Comparison of ENCODE assay signal across 1 cellular context in the genomic region with DNA sequence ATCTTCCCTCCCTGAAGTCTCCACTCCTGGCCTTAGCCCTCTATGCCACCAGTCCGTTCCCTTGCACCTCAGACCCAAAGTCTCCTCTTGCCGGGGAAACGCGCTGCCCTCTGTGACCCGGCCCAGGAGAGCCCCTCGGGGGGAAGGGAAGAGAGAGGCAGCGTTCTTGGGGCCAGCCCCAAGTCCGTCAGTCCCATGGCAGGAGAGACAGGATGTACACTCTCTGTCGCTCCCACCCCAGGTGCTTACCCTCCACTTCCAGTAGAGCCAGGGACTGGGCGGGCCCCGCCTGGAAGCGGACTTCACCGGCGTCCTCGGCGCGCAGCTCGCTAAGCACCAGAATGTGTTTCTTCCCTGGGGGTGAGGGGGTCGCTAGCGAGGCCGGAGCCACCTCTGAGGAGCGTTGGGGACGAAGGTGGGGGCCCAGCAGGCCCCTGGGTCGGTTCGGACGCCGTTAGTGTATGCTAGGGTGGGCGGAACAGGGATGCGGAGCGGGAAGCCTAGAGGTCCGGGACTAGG.
TF ChIP-seq lines count a peak whose summit lies in the region.

No MANE protein-coding gene starts in this region.

TF ChIP-seq in HepG2, 621 proteins besides CTCF, POLR2A, EP300 and RAD21 (continued from another document and continues in another):
- TF ChIP-seq ARID4A (CRISPR knock-in tag; IDR thresholded peaks at IDR 0.05; ENCODE audit: borderline replicate concordance) = no peak
- TF ChIP-seq PAF1 (CRISPR knock-in tag; IDR thresholded peaks at IDR 0.05) = no peak
- TF ChIP-seq SAP130 (CRISPR knock-in tag; IDR thresholded peaks at IDR 0.05; ENCODE audit: low read depth) = no peak
- TF ChIP-seq CCAR2 (optimal IDR thresholded peaks at IDR 0.05; ENCODE audit: low read depth, low read length) = no peak
- TF ChIP-seq U2AF2 (IDR thresholded peaks at IDR 0.05; ENCODE audit: low read depth, low read length) = no peak
- 0 out of 2 replicates have a peak, but pooled peaks have one; percentile 12 for TF ChIP-seq ZNF788 (CRISPR knock-in tag; IDR thresholded peaks at IDR 0.05; ENCODE audit: borderline replicate concordance)
- no peak for TF ChIP-seq MAFK (conservative IDR thresholded peaks at IDR 0.05 in 1 of 2, IDR thresholded peaks at IDR 0.05 in 1 of 2; ENCODE audit: low read length in 2 of 2)
- no peak for TF ChIP-seq BCL3 (CRISPR knock-in tag; IDR thresholded peaks at IDR 0.05)
- no peak; the same call in 1 of the 2 replicates for TF ChIP-seq PHF21A (CRISPR knock-in tag; IDR thresholded peaks at IDR 0.05)
- TF ChIP-seq ZFAT (CRISPR knock-in tag; conservative IDR thresholded peaks at IDR 0.05) = no peak
- TF ChIP-seq, protein P1, sequence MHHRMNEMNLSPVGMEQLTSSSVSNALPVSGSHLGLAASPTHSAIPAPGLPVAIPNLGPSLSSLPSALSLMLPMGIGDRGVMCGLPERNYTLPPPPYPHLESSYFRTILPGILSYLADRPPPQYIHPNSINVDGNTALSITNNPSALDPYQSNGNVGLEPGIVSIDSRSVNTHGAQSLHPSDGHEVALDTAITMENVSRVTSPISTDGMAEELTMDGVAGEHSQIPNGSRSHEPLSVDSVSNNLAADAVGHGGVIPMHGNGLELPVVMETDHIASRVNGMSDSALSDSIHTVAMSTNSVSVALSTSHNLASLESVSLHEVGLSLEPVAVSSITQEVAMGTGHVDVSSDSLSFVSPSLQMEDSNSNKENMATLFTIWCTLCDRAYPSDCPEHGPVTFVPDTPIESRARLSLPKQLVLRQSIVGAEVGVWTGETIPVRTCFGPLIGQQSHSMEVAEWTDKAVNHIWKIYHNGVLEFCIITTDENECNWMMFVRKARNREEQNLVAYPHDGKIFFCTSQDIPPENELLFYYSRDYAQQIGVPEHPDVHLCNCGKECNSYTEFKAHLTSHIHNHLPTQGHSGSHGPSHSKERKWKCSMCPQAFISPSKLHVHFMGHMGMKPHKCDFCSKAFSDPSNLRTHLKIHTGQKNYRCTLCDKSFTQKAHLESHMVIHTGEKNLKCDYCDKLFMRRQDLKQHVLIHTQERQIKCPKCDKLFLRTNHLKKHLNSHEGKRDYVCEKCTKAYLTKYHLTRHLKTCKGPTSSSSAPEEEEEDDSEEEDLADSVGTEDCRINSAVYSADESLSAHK (CRISPR knock-in tag; IDR thresholded peaks at IDR 0.05; ENCODE audit: borderline replicate concordance) = no peak
- no peak for TF ChIP-seq ZNF34 (CRISPR knock-in tag; IDR thresholded peaks at IDR 0.05; ENCODE audit: borderline replicate concordance)
- no peak for TF ChIP-seq NFYB (CRISPR knock-in tag; IDR thresholded peaks at IDR 0.05)
- TF ChIP-seq RBAK (CRISPR knock-in tag; IDR thresholded peaks at IDR 0.05) = no peak
- peak; percentile 74; the same call in 1 of the 2 replicates for TF ChIP-seq SNAPC2 (CRISPR knock-in tag; IDR thresholded peaks at IDR 0.05)
- TF ChIP-seq, protein P2, sequence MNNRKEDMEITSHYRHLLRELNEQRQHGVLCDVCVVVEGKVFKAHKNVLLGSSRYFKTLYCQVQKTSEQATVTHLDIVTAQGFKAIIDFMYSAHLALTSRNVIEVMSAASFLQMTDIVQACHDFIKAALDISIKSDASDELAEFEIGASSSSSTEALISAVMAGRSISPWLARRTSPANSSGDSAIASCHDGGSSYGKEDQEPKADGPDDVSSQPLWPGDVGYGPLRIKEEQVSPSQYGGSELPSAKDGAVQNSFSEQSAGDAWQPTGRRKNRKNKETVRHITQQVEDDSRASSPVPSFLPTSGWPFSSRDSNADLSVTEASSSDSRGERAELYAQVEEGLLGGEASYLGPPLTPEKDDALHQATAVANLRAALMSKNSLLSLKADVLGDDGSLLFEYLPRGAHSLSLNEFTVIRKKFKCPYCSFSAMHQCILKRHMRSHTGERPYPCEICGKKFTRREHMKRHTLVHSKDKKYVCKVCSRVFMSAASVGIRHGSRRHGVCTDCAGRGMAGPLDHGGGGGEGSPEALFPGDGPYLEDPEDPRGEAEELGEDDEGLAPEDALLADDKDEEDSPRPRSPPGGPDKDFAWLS (CRISPR knock-in tag; IDR thresholded peaks at IDR 0.05; ENCODE audit: borderline replicate concordance) = no peak
- TF ChIP-seq FOXK2 (IDR thresholded peaks at IDR 0.05) = no peak
- TF ChIP-seq YY1 (IDR thresholded peaks at IDR 0.05; ENCODE audit: insufficient read depth, insufficient replicate concordance, low read depth, low read length) = no peak
- no peak for TF ChIP-seq NRL (CRISPR knock-in tag; IDR thresholded peaks at IDR 0.05; ENCODE audit: borderline replicate concordance)
- no peak for TF ChIP-seq ZNF7 (CRISPR knock-in tag; IDR thresholded peaks at IDR 0.05)
- TF ChIP-seq, protein P3, sequence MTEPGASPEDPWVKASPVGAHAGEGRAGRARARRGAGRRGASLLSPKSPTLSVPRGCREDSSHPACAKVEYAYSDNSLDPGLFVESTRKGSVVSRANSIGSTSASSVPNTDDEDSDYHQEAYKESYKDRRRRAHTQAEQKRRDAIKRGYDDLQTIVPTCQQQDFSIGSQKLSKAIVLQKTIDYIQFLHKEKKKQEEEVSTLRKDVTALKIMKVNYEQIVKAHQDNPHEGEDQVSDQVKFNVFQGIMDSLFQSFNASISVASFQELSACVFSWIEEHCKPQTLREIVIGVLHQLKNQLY (CRISPR knock-in tag; IDR thresholded peaks at IDR 0.05) = no peak
- no peak for TF ChIP-seq ZNF180 (CRISPR knock-in tag; IDR thresholded peaks at IDR 0.05; ENCODE audit: borderline replicate concordance, low read depth)
- TF ChIP-seq AHR (CRISPR knock-in tag; IDR thresholded peaks at IDR 0.05) = no peak
- no peak; the same call in 1 of the 2 replicates for TF ChIP-seq GTF3A (CRISPR knock-in tag; conservative IDR thresholded peaks at IDR 0.05)
- TF ChIP-seq MIER3 (CRISPR knock-in tag; IDR thresholded peaks at IDR 0.05; ENCODE audit: borderline replicate concordance) = no peak
- no peak for TF ChIP-seq SIN3A (IDR thresholded peaks at IDR 0.05; ENCODE audit: borderline replicate concordance, low read depth, low read length)
- TF ChIP-seq ZNF749 (CRISPR knock-in tag; IDR thresholded peaks at IDR 0.05; ENCODE audit: borderline replicate concordance) = no peak
- TF ChIP-seq NPAS2 (CRISPR knock-in tag; IDR thresholded peaks at IDR 0.05; ENCODE audit: borderline replicate concordance) = no peak
- TF ChIP-seq, protein P4, sequence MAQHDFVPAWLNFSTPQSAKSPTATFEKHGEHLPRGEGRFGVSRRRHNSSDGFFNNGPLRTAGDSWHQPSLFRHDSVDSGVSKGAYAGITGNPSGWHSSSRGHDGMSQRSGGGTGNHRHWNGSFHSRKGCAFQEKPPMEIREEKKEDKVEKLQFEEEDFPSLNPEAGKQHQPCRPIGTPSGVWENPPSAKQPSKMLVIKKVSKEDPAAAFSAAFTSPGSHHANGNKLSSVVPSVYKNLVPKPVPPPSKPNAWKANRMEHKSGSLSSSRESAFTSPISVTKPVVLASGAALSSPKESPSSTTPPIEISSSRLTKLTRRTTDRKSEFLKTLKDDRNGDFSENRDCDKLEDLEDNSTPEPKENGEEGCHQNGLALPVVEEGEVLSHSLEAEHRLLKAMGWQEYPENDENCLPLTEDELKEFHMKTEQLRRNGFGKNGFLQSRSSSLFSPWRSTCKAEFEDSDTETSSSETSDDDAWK (CRISPR knock-in tag; IDR thresholded peaks at IDR 0.05) = no peak
- TF ChIP-seq SMAD1 (CRISPR knock-in tag; IDR thresholded peaks at IDR 0.05; ENCODE audit: borderline replicate concordance, low read depth) = no peak
- TF ChIP-seq, protein P5, sequence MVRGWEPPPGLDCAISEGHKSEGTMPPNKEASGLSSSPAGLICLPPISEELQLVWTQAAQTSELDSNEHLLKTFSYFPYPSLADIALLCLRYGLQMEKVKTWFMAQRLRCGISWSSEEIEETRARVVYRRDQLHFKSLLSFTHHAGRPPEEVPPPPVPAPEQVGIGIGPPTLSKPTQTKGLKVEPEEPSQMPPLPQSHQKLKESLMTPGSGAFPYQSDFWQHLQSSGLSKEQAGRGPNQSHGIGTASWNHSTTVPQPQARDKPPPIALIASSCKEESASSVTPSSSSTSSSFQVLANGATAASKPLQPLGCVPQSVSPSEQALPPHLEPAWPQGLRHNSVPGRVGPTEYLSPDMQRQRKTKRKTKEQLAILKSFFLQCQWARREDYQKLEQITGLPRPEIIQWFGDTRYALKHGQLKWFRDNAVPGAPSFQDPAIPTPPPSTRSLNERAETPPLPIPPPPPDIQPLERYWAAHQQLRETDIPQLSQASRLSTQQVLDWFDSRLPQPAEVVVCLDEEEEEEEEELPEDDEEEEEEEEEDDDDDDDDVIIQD (CRISPR knock-in tag; IDR thresholded peaks at IDR 0.05; ENCODE audit: low read depth) = no peak
- TF ChIP-seq ERF (CRISPR knock-in tag; IDR thresholded peaks at IDR 0.05) = no peak
- TF ChIP-seq, protein P6, sequence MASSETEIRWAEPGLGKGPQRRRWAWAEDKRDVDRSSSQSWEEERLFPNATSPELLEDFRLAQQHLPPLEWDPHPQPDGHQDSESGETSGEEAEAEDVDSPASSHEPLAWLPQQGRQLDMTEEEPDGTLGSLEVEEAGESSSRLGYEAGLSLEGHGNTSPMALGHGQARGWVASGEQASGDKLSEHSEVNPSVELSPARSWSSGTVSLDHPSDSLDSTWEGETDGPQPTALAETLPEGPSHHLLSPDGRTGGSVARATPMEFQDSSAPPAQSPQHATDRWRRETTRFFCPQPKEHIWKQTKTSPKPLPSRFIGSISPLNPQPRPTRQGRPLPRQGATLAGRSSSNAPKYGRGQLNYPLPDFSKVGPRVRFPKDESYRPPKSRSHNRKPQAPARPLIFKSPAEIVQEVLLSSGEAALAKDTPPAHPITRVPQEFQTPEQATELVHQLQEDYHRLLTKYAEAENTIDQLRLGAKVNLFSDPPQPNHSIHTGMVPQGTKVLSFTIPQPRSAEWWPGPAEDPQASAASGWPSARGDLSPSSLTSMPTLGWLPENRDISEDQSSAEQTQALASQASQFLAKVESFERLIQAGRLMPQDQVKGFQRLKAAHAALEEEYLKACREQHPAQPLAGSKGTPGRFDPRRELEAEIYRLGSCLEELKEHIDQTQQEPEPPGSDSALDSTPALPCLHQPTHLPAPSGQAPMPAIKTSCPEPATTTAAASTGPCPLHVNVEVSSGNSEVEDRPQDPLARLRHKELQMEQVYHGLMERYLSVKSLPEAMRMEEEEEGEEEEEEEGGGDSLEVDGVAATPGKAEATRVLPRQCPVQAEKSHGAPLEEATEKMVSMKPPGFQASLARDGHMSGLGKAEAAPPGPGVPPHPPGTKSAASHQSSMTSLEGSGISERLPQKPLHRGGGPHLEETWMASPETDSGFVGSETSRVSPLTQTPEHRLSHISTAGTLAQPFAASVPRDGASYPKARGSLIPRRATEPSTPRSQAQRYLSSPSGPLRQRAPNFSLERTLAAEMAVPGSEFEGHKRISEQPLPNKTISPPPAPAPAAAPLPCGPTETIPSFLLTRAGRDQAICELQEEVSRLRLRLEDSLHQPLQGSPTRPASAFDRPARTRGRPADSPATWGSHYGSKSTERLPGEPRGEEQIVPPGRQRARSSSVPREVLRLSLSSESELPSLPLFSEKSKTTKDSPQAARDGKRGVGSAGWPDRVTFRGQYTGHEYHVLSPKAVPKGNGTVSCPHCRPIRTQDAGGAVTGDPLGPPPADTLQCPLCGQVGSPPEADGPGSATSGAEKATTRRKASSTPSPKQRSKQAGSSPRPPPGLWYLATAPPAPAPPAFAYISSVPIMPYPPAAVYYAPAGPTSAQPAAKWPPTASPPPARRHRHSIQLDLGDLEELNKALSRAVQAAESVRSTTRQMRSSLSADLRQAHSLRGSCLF (CRISPR knock-in tag; IDR thresholded peaks at IDR 0.05; ENCODE audit: borderline replicate concordance) = no peak
- no peak for TF ChIP-seq ZNF552 (CRISPR knock-in tag; IDR thresholded peaks at IDR 0.05; ENCODE audit: borderline replicate concordance)
- peak; percentile 48; the same call in 1 of the 2 replicates for TF ChIP-seq ZNF33B (CRISPR knock-in tag; IDR thresholded peaks at IDR 0.05)
- peak; percentile 51 for TF ChIP-seq ZNF350 (CRISPR knock-in tag; IDR thresholded peaks at IDR 0.05; ENCODE audit: borderline replicate concordance, low read depth)
- no peak for TF ChIP-seq IRF2 (CRISPR knock-in tag; IDR thresholded peaks at IDR 0.05)
- TF ChIP-seq REPIN1 (CRISPR knock-in tag; IDR thresholded peaks at IDR 0.05; ENCODE audit: borderline replicate concordance, low read depth) = no peak
- TF ChIP-seq, protein P7, sequence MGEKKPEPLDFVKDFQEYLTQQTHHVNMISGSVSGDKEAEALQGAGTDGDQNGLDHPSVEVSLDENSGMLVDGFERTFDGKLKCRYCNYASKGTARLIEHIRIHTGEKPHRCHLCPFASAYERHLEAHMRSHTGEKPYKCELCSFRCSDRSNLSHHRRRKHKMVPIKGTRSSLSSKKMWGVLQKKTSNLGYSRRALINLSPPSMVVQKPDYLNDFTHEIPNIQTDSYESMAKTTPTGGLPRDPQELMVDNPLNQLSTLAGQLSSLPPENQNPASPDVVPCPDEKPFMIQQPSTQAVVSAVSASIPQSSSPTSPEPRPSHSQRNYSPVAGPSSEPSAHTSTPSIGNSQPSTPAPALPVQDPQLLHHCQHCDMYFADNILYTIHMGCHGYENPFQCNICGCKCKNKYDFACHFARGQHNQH (CRISPR knock-in tag; IDR thresholded peaks at IDR 0.05) = peak; percentile 22
- no peak for TF ChIP-seq ZNF678 (CRISPR knock-in tag; IDR thresholded peaks at IDR 0.05)
